ENCODE assay signal across 8 cellular contexts in the genomic region with DNA sequence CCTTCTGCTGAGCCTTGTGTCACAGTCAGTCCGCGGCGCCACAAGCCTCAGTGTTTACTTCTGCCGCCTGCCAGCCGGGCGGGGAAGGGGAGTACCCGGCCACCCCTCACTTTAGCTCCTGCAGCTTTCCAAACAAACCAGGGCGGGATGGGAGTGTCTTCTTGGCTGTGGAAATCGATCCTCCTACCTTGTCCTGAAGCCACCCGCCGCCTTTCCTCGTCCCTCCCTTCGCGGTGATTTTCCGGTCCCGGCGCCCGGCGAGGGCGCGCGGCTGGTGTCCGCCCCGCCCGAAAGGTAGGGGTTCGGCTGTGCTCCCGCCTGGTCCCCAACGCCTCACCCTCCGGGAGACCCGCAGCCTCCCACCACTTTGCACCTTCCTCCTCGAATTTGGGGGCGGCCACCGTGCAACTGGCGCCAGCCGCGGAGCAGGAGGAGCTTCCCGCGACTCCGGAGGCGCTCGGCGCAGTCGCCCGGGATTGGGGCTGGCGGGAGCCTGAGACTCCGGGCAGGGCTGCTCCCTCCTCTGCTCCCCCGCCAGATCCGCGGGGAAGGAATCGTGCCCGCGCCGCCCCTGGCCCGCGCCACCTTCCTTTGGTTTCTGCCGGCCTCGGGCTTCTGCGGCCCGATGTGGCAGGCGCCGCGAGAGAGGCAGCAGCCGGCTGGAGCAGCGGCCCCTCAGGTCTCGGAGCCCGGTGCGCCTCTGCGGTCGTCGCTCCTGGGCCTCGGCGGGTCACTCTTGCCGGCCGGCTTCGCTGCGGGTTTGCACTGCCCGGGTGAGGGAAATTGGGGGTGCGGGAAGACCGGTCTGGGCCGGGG. TPM values are rescaled to one million over a fixed set of nuclear protein-coding genes. Genes with fewer than 3 reads are reported as not detected.
DNase-seq lines count a peak whose midpoint lies in the region; ATAC-seq and TF ChIP-seq lines count a peak whose summit lies in the region.

No MANE protein-coding gene starts in this region.

- H3K9me3 ChIP-seq in adrenal gland (replicated peaks in 1 of 3) (no peaks in the 10 kb centered on the region), ovary (no peaks in the 10 kb centered on the region)

- DNase-seq in activated T-cell treated with anti-CD3 and anti-CD28 coated beads, Interleukin-2, amount 50 U/mL, for 1 hour: peak; percentile 16
- DNase-seq in activated T-cell treated with anti-CD3 and anti-CD28 coated beads for 4 hours (no peak), NCI-H187 (lab: John Stamatoyannopoulos, UW) (peak; percentile 28 to 48), adrenal gland (peak; percentile 66 to 81 (median 71)), left ventricle myocardium superior (peak; percentile 78), ovary (peak; percentile 14 to 54 (median 21))
- DNase-seq in effector CD8-positive, alpha-beta T cell (lab: John Stamatoyannopoulos, UW): no peak

- TF ChIP-seq POLR2A in adrenal gland (IDR thresholded peaks at IDR 0.05) (peak in 1 of 2 donors; percentile 78), ovary (IDR thresholded peaks at IDR 0.05) (no peak)

- no peak for TF ChIP-seq EP300 in ovary (IDR thresholded peaks at IDR 0.05)

- peaks cover 3 to 16% of the 10 kb centered on the region in 2 donors for H3K4me1 ChIP-seq in adrenal gland (replicated peaks in 1 of 2)
- H3K4me1 ChIP-seq in ovary (ENCODE audit: insufficient read depth): peaks cover 2% of the 10 kb centered on the region

- H3K27me3 ChIP-seq in adrenal gland (no peaks in the 10 kb centered on the region), ovary (no peaks in the 10 kb centered on the region)

- TF ChIP-seq CTCF in adrenal gland (IDR thresholded peaks at IDR 0.05) (no peak), ovary (IDR thresholded peaks at IDR 0.05) (no peak)

- ATAC-seq in HG02571 (IDR thresholded peaks at IDR 0.05; ENCODE audit: unreplicated experiment): peak; percentile 45
- peak; percentile 82 for ATAC-seq in left ventricle myocardium superior

- H3K27ac ChIP-seq in adrenal gland (peak overlapping the region; percentile 6 to 85 (median 70)), ovary (peak overlapping the region in 1 of 2 donors; percentile 22)

- 0 to 2% (median 0%) methylated on average over 6 to 80 of the region's 80 CpGs for WGBS in adrenal gland, 4 donors
- 1% methylated on average over 53 to 80 of the region's 80 CpGs for WGBS in ovary, 3 donors

- peak overlapping the region; percentile 68 to 88 (median 80) for H3K4me3 ChIP-seq in adrenal gland
- peak overlapping the region; percentile 66 for H3K4me3 ChIP-seq in ovary

- H3K36me3 ChIP-seq in adrenal gland (replicated peaks in 1 of 2) (no peaks in the 10 kb centered on the region), ovary (no peaks in the 10 kb centered on the region)

- intact Hi-C loops in adrenal gland (cut with DNase I): no loop called here
- intact Hi-C loops in left ventricle myocardium superior (cut with micrococcal nuclease): loop anchor here (10.0 kb wide), 1 partner anchor 52 kb away; no protein-coding TSS in a partner anchor
- intact Hi-C loops in ovary (cut with DNase I): no loop called here

RNA-seq across cellular contexts. Expression of a gene that starts 30.7 kb away (rescaled TPM):
- total RNA-seq in adrenal gland: 10 to 100 TPM in 7 of 8 donors, 1 to 10 TPM in 1; 6.0 to 48.0 (median 20.1) TPM
- 10 to 100 TPM; 15.2 to 24.9 (median 18.1) TPM for polyA plus RNA-seq in adrenal gland
- total RNA-seq in left ventricle myocardium superior: 27.0 TPM
- 10 to 100 TPM in 2 of 7 donors, 1 to 10 TPM in 5; 1.9 to 16.7 (median 3.7) TPM for total RNA-seq in ovary
- polyA plus RNA-seq in ovary: 1 to 10 TPM; 2.0 to 4.4 TPM

Comparison
In these comparisons a context has a peak if more than half of its experiments do, and no peak if none do; other contexts are left out.
1. DNase-seq: peak in activated T-cell treated with anti-CD3 and anti-CD28 coated beads, Interleukin-2, amount 50 U/mL, for 1 hour (single experiment), NCI-H187 (2 of 2), adrenal gland (7 of 7), left ventricle myocardium superior (single experiment) and ovary (5 of 5); none in activated T-cell treated with anti-CD3 and anti-CD28 coated beads for 4 hours (single experiment) and effector CD8-positive, alpha-beta T cell (single experiment).